ENCODE assay signal across 14 cellular contexts in genomic region chr1:3481836-3482589, GRCh38. TPM values are rescaled to one million over a fixed set of nuclear protein-coding genes. Genes with fewer than 3 reads are reported as not detected.
DNase-seq lines count a peak whose midpoint lies in the region; ATAC-seq and TF ChIP-seq lines count a peak whose summit lies in the region.
"Had no signal": no experiment of that assay in that cellular context is flagged by ENCODE, and none has a peak within 500 bp of the region (broad histone marks: within the 10 kb centered on the region; RNA-seq: fewer than 3 reads in every experiment).

No MANE protein-coding gene starts in this region.

- 34 to 48% methylated on average over 26 to 29 of the region's 29 CpGs for WGBS in esophagus, 2 donors
- WGBS in stomach, 5 donors = 30 to 46% (median 43%) methylated on average over 10 to 29 of the region's 29 CpGs

- H3K27me3 ChIP-seq in esophagus (ENCODE audit: control insufficient read depth in 1 of 2, insufficient read depth in 2 of 2, low read length in 2 of 2) (no peaks in the 10 kb centered on the region), stomach (peaks cover 0 to 24% (median 0%) of the 10 kb centered on the region in 3 donors)
- H3K27me3 ChIP-seq: thyroid gland had no signal

- peak; percentile 38 for DNase-seq in activated CD4-positive, alpha-beta T cell treated with anti-CD3 and anti-CD28 coated beads for 48 hours
- DNase-seq in activated CD4-positive, alpha-beta T cell treated with anti-CD3 and anti-CD28 coated beads, Interleukin-2, amount 50 U/mL, for 4 hours = no peak
- DNase-seq in RKO (ENCODE audit: low spot score) (peak; percentile 59), stomach (peak; percentile 83), foreskin melanocyte (no peak)
- DNase-seq: activated CD4-positive, alpha-beta T cell treated with anti-CD3 and anti-CD28 coated beads for 4 hours; activated naive CD4-positive, alpha-beta T cell; central memory CD4-positive, alpha-beta T cell; left cardiac atrium; NCI-H510A; thyroid gland had no signal

- no peaks in the 10 kb centered on the region for H3K9me3 ChIP-seq in esophagus (ENCODE audit: control insufficient read depth in 2 of 2, insufficient read depth in 1 of 2, low read depth in 1 of 2, low read length in 1 of 2)
- no peaks in the 10 kb centered on the region for H3K9me3 ChIP-seq in stomach
- H3K9me3 ChIP-seq: thyroid gland had no signal

- H3K4me3 ChIP-seq in esophagus (ENCODE audit: low read depth in 1 of 2, low read length in 2 of 2) (no peak overlapping the region), stomach (no peak overlapping the region)
- H3K4me3 ChIP-seq: thyroid gland had no signal

- peak overlapping the region; percentile 59 to 85 for H3K27ac ChIP-seq in esophagus (ENCODE audit: low read depth in 2 of 2, low read length in 1 of 2)
- peak overlapping the region; percentile 68 to 79 (median 77) for H3K27ac ChIP-seq in stomach
- H3K27ac ChIP-seq: thyroid gland had no signal

- peaks cover 0 to 19% of the 10 kb centered on the region in 2 donors for H3K4me1 ChIP-seq in esophagus (ENCODE audit: control insufficient read depth in 2 of 2, insufficient read depth in 2 of 2, low read length in 1 of 2)
- H3K4me1 ChIP-seq in stomach = peaks cover 16 to 36% (median 27%) of the 10 kb centered on the region in 4 donors
- H3K4me1 ChIP-seq: thyroid gland had no signal

- no peak for TF ChIP-seq EP300 in stomach (IDR thresholded peaks at IDR 0.05)

- H3K36me3 ChIP-seq in esophagus (ENCODE audit: control insufficient read depth in 2 of 2, insufficient read depth in 2 of 2, low read length in 1 of 2) = peaks cover 0 to 7% of the 10 kb centered on the region in 2 donors
- peaks cover 0 to 17% (median 13%) of the 10 kb centered on the region in 4 donors for H3K36me3 ChIP-seq in stomach
- H3K36me3 ChIP-seq: thyroid gland had no signal

- ATAC-seq in GM19395 (IDR thresholded peaks at IDR 0.05; ENCODE audit: unreplicated experiment) = no peak
- no peak for ATAC-seq in GM19324 (IDR thresholded peaks at IDR 0.05; ENCODE audit: low FRiP score, unreplicated experiment)
- ATAC-seq: left cardiac atrium had no signal

- intact Hi-C loops in stomach (cut with DNase I; ENCODE audit: low total_unique reads) = no loop called here

- no peak for TF ChIP-seq CTCF in stomach (IDR thresholded peaks at IDR 0.05)

- no peak for TF ChIP-seq POLR2A in stomach (IDR thresholded peaks at IDR 0.05)

RNA-seq across cellular contexts. Expression of gene ARHGEF16, which starts 27.5 kb away (rescaled TPM):
- polyA plus RNA-seq in esophagus (10 to 100 TPM; 14.2 to 20.6 TPM), stomach (10 to 100 TPM; 14.6 to 28.4 (median 23.1) TPM)
- 100 to 1,000 TPM in 2 of 5 donors, 10 to 100 TPM in 3; 16.9 to 149 (median 51.0) TPM for total RNA-seq in stomach

Comparison
In these comparisons a context has a peak if more than half of its experiments do, and no peak if none do; other contexts are left out.
1. DNase-seq: peak in activated CD4-positive, alpha-beta T cell treated with anti-CD3 and anti-CD28 coated beads for 48 hours (single experiment), RKO (single experiment) and stomach (single experiment); none in activated CD4-positive, alpha-beta T cell treated with anti-CD3 and anti-CD28 coated beads, Interleukin-2, amount 50 U/mL, for 4 hours (0 of 2) and foreskin melanocyte (single experiment).